15 cellular contexts compared by ENCODE assay signal in genomic region chr1:30930631-30931173, GRCh38. TPM values are rescaled to one million over a fixed set of nuclear protein-coding genes. Genes with fewer than 3 reads are reported as not detected.
DNase-seq lines count a peak whose midpoint lies in the region; ATAC-seq and TF ChIP-seq lines count a peak whose summit lies in the region.
"Had no signal": no experiment of that assay in that cellular context is flagged by ENCODE, and none has a peak within 500 bp of the region (broad histone marks: within the 10 kb centered on the region; RNA-seq: fewer than 3 reads in every experiment).

No MANE protein-coding gene starts in this region.

- intact Hi-C loops in left ventricle myocardium superior (cut with micrococcal nuclease) = no loop called here

- no peaks in the 10 kb centered on the region for H3K27me3 ChIP-seq in right atrium auricular region
- H3K27me3 ChIP-seq: colonic mucosa, heart right ventricle, transverse colon had no signal

- DNase-seq in left ventricle myocardium superior = no peak
- no peak for DNase-seq in right atrium auricular region (ENCODE audit: low spot score)
- no peak for DNase-seq in activated naive CD8-positive, alpha-beta T cell treated with anti-CD3 and anti-CD28 coated beads, Interleukin-2, amount 50 U/mL, for 24 hours
- DNase-seq in mesothelial cell of epicardium (ENCODE audit: low spot score in 2 of 2, unreplicated experiment in 2 of 2) = no peak
- no peak for DNase-seq in NCI-H146 treated with DMSO at 0.1 percent for 48 hours (lab: John Stamatoyannopoulos, UW; ENCODE audit: unreplicated experiment)
- DNase-seq in NCI-H345 (lab: John Stamatoyannopoulos, UW) = no peak
- no peak for DNase-seq in amniotic stem cell (lab: John Stamatoyannopoulos, UW)
- DNase-seq in GM10266 (ENCODE audit: extremely low spot score) = no peak
- DNase-seq: colonic mucosa; heart right ventricle; NCI-H187 treated with DMSO at 0.1 percent for 48 hours; stimulated activated CD4-positive, alpha-beta T cell treated with anti-CD3 and anti-CD28 coated beads, Interleukin-2, amount 100 ng/mL, for 24 hours; transverse colon had no signal

- H3K4me3 ChIP-seq in right atrium auricular region = no peak overlapping the region
- H3K4me3 ChIP-seq: colonic mucosa, heart right ventricle, transverse colon had no signal

- peaks cover 14% of the 10 kb centered on the region for H3K36me3 Mint-ChIP-seq in activated naive CD8-positive, alpha-beta T cell treated with anti-CD3 and anti-CD28 coated beads, Interleukin-2, amount 50 U/mL, for 24 hours (ENCODE audit: low read depth)
- peaks cover 21% of the 10 kb centered on the region for H3K36me3 Mint-ChIP-seq in mesothelial cell of epicardium

- no peak overlapping the region for H3K27ac ChIP-seq in right atrium auricular region
- H3K27ac ChIP-seq: colonic mucosa, transverse colon had no signal

- peak overlapping the region; percentile 2 for H3K27ac Mint-ChIP-seq in activated naive CD8-positive, alpha-beta T cell treated with anti-CD3 and anti-CD28 coated beads, Interleukin-2, amount 50 U/mL, for 24 hours
- peak overlapping the region; percentile 90 for H3K27ac Mint-ChIP-seq in mesothelial cell of epicardium
- H3K27ac Mint-ChIP-seq: T-helper 1 cell treated with Interleukin-12 subunit alpha and Interleukin-12 subunit beta and Interleukin-4 antibody, amounts not matched to agents 30 μg/mL and 1 μg/mL, for 36 hours had no signal

- peaks cover 29% of the 10 kb centered on the region for H3K36me3 ChIP-seq in right atrium auricular region

- no peaks in the 10 kb centered on the region for H3K4me1 ChIP-seq in right atrium auricular region

- no peaks in the 10 kb centered on the region for H3K9me3 Mint-ChIP-seq in activated naive CD8-positive, alpha-beta T cell treated with anti-CD3 and anti-CD28 coated beads, Interleukin-2, amount 50 U/mL, for 24 hours
- H3K9me3 Mint-ChIP-seq in mesothelial cell of epicardium = no peaks in the 10 kb centered on the region
- H3K9me3 Mint-ChIP-seq: T-helper 1 cell treated with Interleukin-12 subunit alpha and Interleukin-12 subunit beta and Interleukin-4 antibody, amounts not matched to agents 30 μg/mL and 1 μg/mL, for 36 hours had no signal

- H3K9me3 ChIP-seq in right atrium auricular region = no peaks in the 10 kb centered on the region
- H3K9me3 ChIP-seq: colonic mucosa, heart right ventricle, transverse colon had no signal

- H3K4me1 Mint-ChIP-seq in activated naive CD8-positive, alpha-beta T cell treated with anti-CD3 and anti-CD28 coated beads, Interleukin-2, amount 50 U/mL, for 24 hours = no peaks in the 10 kb centered on the region
- H3K4me1 Mint-ChIP-seq in mesothelial cell of epicardium = peaks cover 28% of the 10 kb centered on the region

- H3K27me3 Mint-ChIP-seq in activated naive CD8-positive, alpha-beta T cell treated with anti-CD3 and anti-CD28 coated beads, Interleukin-2, amount 50 U/mL, for 24 hours = no peaks in the 10 kb centered on the region
- H3K27me3 Mint-ChIP-seq in mesothelial cell of epicardium (ENCODE audit: low read depth) = no peaks in the 10 kb centered on the region

- peak; percentile 17 for ATAC-seq in left ventricle myocardium superior
- ATAC-seq in activated naive CD8-positive, alpha-beta T cell treated with anti-CD3 and anti-CD28 coated beads, Interleukin-2, amount 50 U/mL, for 24 hours = peak; percentile 17
- ATAC-seq: activated CD4-positive, CD25-positive, alpha-beta regulatory T cell treated with anti-CD3 and anti-CD28 coated beads, Interleukin-2, amount 50 U/mL, for 24 hours had no signal

- no peak overlapping the region for H3K4me3 Mint-ChIP-seq in activated naive CD8-positive, alpha-beta T cell treated with anti-CD3 and anti-CD28 coated beads, Interleukin-2, amount 50 U/mL, for 24 hours
- H3K4me3 Mint-ChIP-seq in mesothelial cell of epicardium = no peak overlapping the region
- H3K4me3 Mint-ChIP-seq: T-helper 1 cell treated with Interleukin-12 subunit alpha and Interleukin-12 subunit beta and Interleukin-4 antibody, amounts not matched to agents 30 μg/mL and 1 μg/mL, for 36 hours had no signal

- TF ChIP-seq CTCF in right atrium auricular region (IDR thresholded peaks at IDR 0.05) (no peak), mesothelial cell of epicardium (IDR thresholded peaks at IDR 0.05; ENCODE audit: unreplicated experiment) (no peak), GM10266 (IDR thresholded peaks at IDR 0.05; ENCODE audit: control insufficient read depth, insufficient read depth, low read depth, missing control alignments) (no peak)

RNA-seq across cellular contexts. Expression of gene SDC3, which starts 22.1 kb away (rescaled TPM):
- 19.6 TPM for total RNA-seq in left ventricle myocardium superior
- total RNA-seq in right atrium auricular region = 10 to 100 TPM; 15.9 to 43.8 TPM
- 43.2 to 46.7 TPM (median 43.3 TPM) in 3 replicates for total RNA-seq in mesothelial cell of epicardium
